ENCODE assay signal across 1 cellular context in genomic region chr12:6724409-6724797, GRCh38.
A peak's percentile ranks its signal among the peaks of the same experiment; 100 is the strongest.
TF ChIP-seq lines count a peak whose summit lies in the region.

No MANE protein-coding gene starts in this region.

TF ChIP-seq in HepG2, 621 proteins besides CTCF, POLR2A, EP300 and RAD21 (continued from another document and continues in another):
- TF ChIP-seq ZBTB39 (CRISPR knock-in tag; IDR thresholded peaks at IDR 0.05) = no peak
- no peak for TF ChIP-seq ZBTB7A (CRISPR knock-in tag; IDR thresholded peaks at IDR 0.05)
- no peak for TF ChIP-seq POLR2G (IDR thresholded peaks at IDR 0.05; ENCODE audit: low read depth, low read length)
- TF ChIP-seq NPAS2 (CRISPR knock-in tag; IDR thresholded peaks at IDR 0.05; ENCODE audit: borderline replicate concordance) = no peak
- TF ChIP-seq ZKSCAN1 (IDR thresholded peaks at IDR 0.05; ENCODE audit: low read length) = no peak
- TF ChIP-seq SMC3 (IDR thresholded peaks at IDR 0.05; ENCODE audit: low read length) = no peak
- TF ChIP-seq RBAK (CRISPR knock-in tag; IDR thresholded peaks at IDR 0.05) = no peak
- TF ChIP-seq HIVEP1 (CRISPR knock-in tag; IDR thresholded peaks at IDR 0.05) = no peak; the same call in 1 of the 2 replicates
- no peak for TF ChIP-seq NFYB (CRISPR knock-in tag; IDR thresholded peaks at IDR 0.05)
- no peak for TF ChIP-seq ZNF75D (CRISPR knock-in tag; IDR thresholded peaks at IDR 0.05; ENCODE audit: borderline replicate concordance)
- TF ChIP-seq REPIN1 (CRISPR knock-in tag; IDR thresholded peaks at IDR 0.05; ENCODE audit: borderline replicate concordance, low read depth) = no peak
- TF ChIP-seq NRL (CRISPR knock-in tag; IDR thresholded peaks at IDR 0.05; ENCODE audit: borderline replicate concordance) = peak; percentile 75; the same call in 1 of the 2 replicates
- TF ChIP-seq RERE (CRISPR knock-in tag; IDR thresholded peaks at IDR 0.05; ENCODE audit: low read depth) = no peak
- peak; percentile 19; the same call in 1 of the 2 replicates for TF ChIP-seq NKX3-1 (CRISPR knock-in tag; IDR thresholded peaks at IDR 0.05)
- TF ChIP-seq ZNF724P (CRISPR knock-in tag; IDR thresholded peaks at IDR 0.05; ENCODE audit: borderline replicate concordance) = 0 out of 2 replicates have a peak, but pooled peaks have one; percentile 28
- TF ChIP-seq MTERF4 (CRISPR knock-in tag; IDR thresholded peaks at IDR 0.05) = peak; percentile 61
- no peak for TF ChIP-seq ZNF7 (CRISPR knock-in tag; IDR thresholded peaks at IDR 0.05)
- no peak for TF ChIP-seq ZHX2 (IDR thresholded peaks at IDR 0.05; ENCODE audit: low read depth)
- TF ChIP-seq ZHX2 (CRISPR knock-in tag; IDR thresholded peaks at IDR 0.05; ENCODE audit: borderline replicate concordance) = 0 out of 2 replicates have a peak, but pooled peaks have one; percentile 0
- TF ChIP-seq ZNF18 (CRISPR knock-in tag; IDR thresholded peaks at IDR 0.05; ENCODE audit: insufficient replicate concordance) = no peak
- no peak for TF ChIP-seq SMAD1 (CRISPR knock-in tag; IDR thresholded peaks at IDR 0.05; ENCODE audit: borderline replicate concordance, low read depth)
- no peak for TF ChIP-seq ZHX1 (CRISPR knock-in tag; IDR thresholded peaks at IDR 0.05; ENCODE audit: low read depth)
- no peak for TF ChIP-seq PRPF4 (IDR thresholded peaks at IDR 0.05; ENCODE audit: low read depth, low read length, poor library complexity, severe bottlenecking)
- no peak for TF ChIP-seq NR2F2 (IDR thresholded peaks at IDR 0.05; ENCODE audit: borderline replicate concordance, low read depth)
- no peak for TF ChIP-seq ERF (CRISPR knock-in tag; IDR thresholded peaks at IDR 0.05)
- TF ChIP-seq ZFP36L1 (CRISPR knock-in tag; IDR thresholded peaks at IDR 0.05) = no peak
- no peak for TF ChIP-seq TOE1 (CRISPR knock-in tag; IDR thresholded peaks at IDR 0.05)
- TF ChIP-seq NONO (IDR thresholded peaks at IDR 0.05) = no peak
- no peak for TF ChIP-seq NONO (CRISPR knock-in tag; conservative IDR thresholded peaks at IDR 0.05)
- 0 out of 2 replicates have a peak, but pooled peaks have one; percentile 12 for TF ChIP-seq ZNF83 (CRISPR knock-in tag; IDR thresholded peaks at IDR 0.05; ENCODE audit: borderline replicate concordance)
- 0 out of 2 replicates have a peak, but pooled peaks have one; percentile 15 for TF ChIP-seq PBX3 (CRISPR knock-in tag; IDR thresholded peaks at IDR 0.05; ENCODE audit: borderline replicate concordance)
- no peak for TF ChIP-seq HMGA1 (CRISPR knock-in tag; conservative IDR thresholded peaks at IDR 0.05)
- no peak for TF ChIP-seq SUZ12 (IDR thresholded peaks at IDR 0.05; ENCODE audit: low read depth, low read length)
- no peak for TF ChIP-seq ZNF841 (CRISPR knock-in tag; IDR thresholded peaks at IDR 0.05; ENCODE audit: borderline replicate concordance)
- TF ChIP-seq TERF1 (CRISPR knock-in tag; IDR thresholded peaks at IDR 0.05) = no peak
- no peak for TF ChIP-seq ZNF777 (CRISPR knock-in tag; IDR thresholded peaks at IDR 0.05)
- no peak for TF ChIP-seq KAT8 (CRISPR knock-in tag; IDR thresholded peaks at IDR 0.05)
- peak; percentile 60; the same call in 1 of the 2 replicates for TF ChIP-seq MTF2 (CRISPR knock-in tag; IDR thresholded peaks at IDR 0.05; ENCODE audit: borderline replicate concordance)
- no peak for TF ChIP-seq CENPX (CRISPR knock-in tag; IDR thresholded peaks at IDR 0.05)
- no peak for TF ChIP-seq KDM5A (IDR thresholded peaks at IDR 0.05; ENCODE audit: borderline replicate concordance, low read length)
- TF ChIP-seq ZNF331 (CRISPR knock-in tag; IDR thresholded peaks at IDR 0.05) = no peak
- TF ChIP-seq ZNF557 (CRISPR knock-in tag; IDR thresholded peaks at IDR 0.05) = 0 out of 2 replicates have a peak, but pooled peaks have one; percentile 12
